Comparison of ENCODE assay signal across 1 cellular context in the genomic region with DNA sequence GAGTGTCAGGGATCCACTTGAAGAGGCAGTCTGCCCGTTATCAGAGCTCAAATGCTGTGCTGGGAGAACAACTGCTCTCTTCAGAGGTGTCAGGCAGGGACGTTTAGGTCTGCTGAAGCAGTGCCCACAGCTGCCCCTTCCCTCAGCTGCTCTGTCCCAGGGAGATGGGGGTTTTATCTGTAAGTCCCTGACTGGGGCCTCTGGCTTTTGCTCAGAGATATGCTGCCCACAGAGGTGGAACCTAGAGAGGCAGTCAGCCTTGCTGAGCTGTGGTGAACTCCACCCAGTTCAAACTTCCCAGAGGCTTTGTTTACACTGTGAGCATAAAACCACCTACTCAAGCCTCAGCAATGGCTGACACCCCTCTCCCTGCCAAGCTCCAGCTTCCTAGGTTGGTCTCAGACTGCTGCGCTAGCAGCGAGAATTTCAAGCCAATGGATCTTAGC.
TF ChIP-seq lines count a peak whose summit lies in the region.

No MANE protein-coding gene starts in this region.

TF ChIP-seq in K562, 482 proteins besides CTCF, POLR2A, EP300 and RAD21 (continued from another document and continues in another):
- TF ChIP-seq, protein P1, sequence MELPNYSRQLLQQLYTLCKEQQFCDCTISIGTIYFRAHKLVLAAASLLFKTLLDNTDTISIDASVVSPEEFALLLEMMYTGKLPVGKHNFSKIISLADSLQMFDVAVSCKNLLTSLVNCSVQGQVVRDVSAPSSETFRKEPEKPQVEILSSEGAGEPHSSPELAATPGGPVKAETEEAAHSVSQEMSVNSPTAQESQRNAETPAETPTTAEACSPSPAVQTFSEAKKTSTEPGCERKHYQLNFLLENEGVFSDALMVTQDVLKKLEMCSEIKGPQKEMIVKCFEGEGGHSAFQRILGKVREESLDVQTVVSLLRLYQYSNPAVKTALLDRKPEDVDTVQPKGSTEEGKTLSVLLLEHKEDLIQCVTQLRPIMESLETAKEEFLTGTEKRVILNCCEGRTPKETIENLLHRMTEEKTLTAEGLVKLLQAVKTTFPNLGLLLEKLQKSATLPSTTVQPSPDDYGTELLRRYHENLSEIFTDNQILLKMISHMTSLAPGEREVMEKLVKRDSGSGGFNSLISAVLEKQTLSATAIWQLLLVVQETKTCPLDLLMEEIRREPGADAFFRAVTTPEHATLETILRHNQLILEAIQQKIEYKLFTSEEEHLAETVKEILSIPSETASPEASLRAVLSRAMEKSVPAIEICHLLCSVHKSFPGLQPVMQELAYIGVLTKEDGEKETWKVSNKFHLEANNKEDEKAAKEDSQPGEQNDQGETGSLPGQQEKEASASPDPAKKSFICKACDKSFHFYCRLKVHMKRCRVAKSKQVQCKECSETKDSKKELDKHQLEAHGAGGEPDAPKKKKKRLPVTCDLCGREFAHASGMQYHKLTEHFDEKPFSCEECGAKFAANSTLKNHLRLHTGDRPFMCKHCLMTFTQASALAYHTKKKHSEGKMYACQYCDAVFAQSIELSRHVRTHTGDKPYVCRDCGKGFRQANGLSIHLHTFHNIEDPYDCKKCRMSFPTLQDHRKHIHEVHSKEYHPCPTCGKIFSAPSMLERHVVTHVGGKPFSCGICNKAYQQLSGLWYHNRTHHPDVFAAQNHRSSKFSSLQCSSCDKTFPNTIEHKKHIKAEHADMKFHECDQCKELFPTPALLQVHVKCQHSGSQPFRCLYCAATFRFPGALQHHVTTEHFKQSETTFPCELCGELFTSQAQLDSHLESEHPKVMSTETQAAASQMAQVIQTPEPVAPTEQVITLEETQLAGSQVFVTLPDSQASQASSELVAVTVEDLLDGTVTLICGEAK (IDR thresholded peaks at IDR 0.05), result no peak
- TF ChIP-seq, protein P1 (CRISPR knock-in tag; IDR thresholded peaks at IDR 0.05), result no peak
- TF ChIP-seq ILF3 (IDR thresholded peaks at IDR 0.05; ENCODE audit: borderline replicate concordance) (no peak), RB1 (IDR thresholded peaks at IDR 0.05; ENCODE audit: low read depth) (no peak), NCOA1 (IDR thresholded peaks at IDR 0.05; ENCODE audit: low read depth) (no peak; the same call in 1 of the 2 replicates), ZNF124 (CRISPR knock-in tag; IDR thresholded peaks at IDR 0.05) (no peak), MCM7 (IDR thresholded peaks at IDR 0.05) (no peak), ETS2 (tag; IDR thresholded peaks at IDR 0.05; ENCODE audit: borderline replicate concordance, poor library complexity, severe bottlenecking) (no peak), THRAP3 (IDR thresholded peaks at IDR 0.05; ENCODE audit: borderline replicate concordance) (no peak), ZNF175 (CRISPR knock-in tag; IDR thresholded peaks at IDR 0.05; ENCODE audit: low read depth) (0 out of 2 replicates have a peak, but pooled peaks have one; percentile 33), XRCC5 (IDR thresholded peaks at IDR 0.05; ENCODE audit: low read depth, low read length) (no peak), ZNF561 (CRISPR knock-in tag; conservative IDR thresholded peaks at IDR 0.05) (0 out of 2 replicates have a peak, but pooled peaks have one; percentile 54), ATF1 (CRISPR knock-in tag; IDR thresholded peaks at IDR 0.05) (no peak), ATF1 (tag; IDR thresholded peaks at IDR 0.05) (no peak), ZNF165 (CRISPR knock-in tag; IDR thresholded peaks at IDR 0.05; ENCODE audit: borderline replicate concordance) (no peak), HDGF (IDR thresholded peaks at IDR 0.05) (no peak), ZNF436 (CRISPR knock-in tag; IDR thresholded peaks at IDR 0.05) (no peak), MAFF (IDR thresholded peaks at IDR 0.05; ENCODE audit: low read length) (no peak), L3MBTL2 (IDR thresholded peaks at IDR 0.05) (no peak), HDAC8 (tag; IDR thresholded peaks at IDR 0.05) (no peak), CHCHD3 (CRISPR knock-in tag; IDR thresholded peaks at IDR 0.05) (no peak), MXI1 (IDR thresholded peaks at IDR 0.05; ENCODE audit: low read depth, low read length) (no peak), E2F3 (CRISPR knock-in tag; IDR thresholded peaks at IDR 0.05) (no peak), ZBTB8A (IDR thresholded peaks at IDR 0.05; ENCODE audit: partially characterized antibody) (no peak), FOXK1 (CRISPR knock-in tag; IDR thresholded peaks at IDR 0.05; ENCODE audit: borderline replicate concordance) (no peak), GABPB2 (CRISPR knock-in tag; conservative IDR thresholded peaks at IDR 0.05) (no peak), SRSF7 (optimal IDR thresholded peaks at IDR 0.05; ENCODE audit: low read depth, low read length) (no peak), JUND (IDR thresholded peaks at IDR 0.05; ENCODE audit: borderline replicate concordance, low read depth, low read length) (no peak), JUND (tag; IDR thresholded peaks at IDR 0.05; ENCODE audit: borderline replicate concordance, low read depth, low read length) (peak; percentile 36; the same call in 1 of the 3 replicates), HCFC1 (IDR thresholded peaks at IDR 0.05; ENCODE audit: low read depth, low read length) (no peak)
- TF ChIP-seq, protein P2, sequence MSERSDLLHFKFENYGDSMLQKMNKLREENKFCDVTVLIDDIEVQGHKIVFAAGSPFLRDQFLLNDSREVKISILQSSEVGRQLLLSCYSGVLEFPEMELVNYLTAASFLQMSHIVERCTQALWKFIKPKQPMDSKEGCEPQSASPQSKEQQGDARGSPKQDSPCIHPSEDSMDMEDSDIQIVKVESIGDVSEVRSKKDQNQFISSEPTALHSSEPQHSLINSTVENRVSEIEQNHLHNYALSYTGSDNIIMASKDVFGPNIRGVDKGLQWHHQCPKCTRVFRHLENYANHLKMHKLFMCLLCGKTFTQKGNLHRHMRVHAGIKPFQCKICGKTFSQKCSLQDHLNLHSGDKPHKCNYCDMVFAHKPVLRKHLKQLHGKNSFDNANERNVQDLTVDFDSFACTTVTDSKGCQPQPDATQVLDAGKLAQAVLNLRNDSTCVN (CRISPR knock-in tag; IDR thresholded peaks at IDR 0.05), result no peak
- TF ChIP-seq, protein P3, sequence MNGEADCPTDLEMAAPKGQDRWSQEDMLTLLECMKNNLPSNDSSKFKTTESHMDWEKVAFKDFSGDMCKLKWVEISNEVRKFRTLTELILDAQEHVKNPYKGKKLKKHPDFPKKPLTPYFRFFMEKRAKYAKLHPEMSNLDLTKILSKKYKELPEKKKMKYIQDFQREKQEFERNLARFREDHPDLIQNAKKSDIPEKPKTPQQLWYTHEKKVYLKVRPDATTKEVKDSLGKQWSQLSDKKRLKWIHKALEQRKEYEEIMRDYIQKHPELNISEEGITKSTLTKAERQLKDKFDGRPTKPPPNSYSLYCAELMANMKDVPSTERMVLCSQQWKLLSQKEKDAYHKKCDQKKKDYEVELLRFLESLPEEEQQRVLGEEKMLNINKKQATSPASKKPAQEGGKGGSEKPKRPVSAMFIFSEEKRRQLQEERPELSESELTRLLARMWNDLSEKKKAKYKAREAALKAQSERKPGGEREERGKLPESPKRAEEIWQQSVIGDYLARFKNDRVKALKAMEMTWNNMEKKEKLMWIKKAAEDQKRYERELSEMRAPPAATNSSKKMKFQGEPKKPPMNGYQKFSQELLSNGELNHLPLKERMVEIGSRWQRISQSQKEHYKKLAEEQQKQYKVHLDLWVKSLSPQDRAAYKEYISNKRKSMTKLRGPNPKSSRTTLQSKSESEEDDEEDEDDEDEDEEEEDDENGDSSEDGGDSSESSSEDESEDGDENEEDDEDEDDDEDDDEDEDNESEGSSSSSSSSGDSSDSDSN (IDR thresholded peaks at IDR 0.05; ENCODE audit: borderline replicate concordance in 1 of 2, low read depth in 2 of 2, low read length in 2 of 2), result no peak
- TF ChIP-seq, protein P4, sequence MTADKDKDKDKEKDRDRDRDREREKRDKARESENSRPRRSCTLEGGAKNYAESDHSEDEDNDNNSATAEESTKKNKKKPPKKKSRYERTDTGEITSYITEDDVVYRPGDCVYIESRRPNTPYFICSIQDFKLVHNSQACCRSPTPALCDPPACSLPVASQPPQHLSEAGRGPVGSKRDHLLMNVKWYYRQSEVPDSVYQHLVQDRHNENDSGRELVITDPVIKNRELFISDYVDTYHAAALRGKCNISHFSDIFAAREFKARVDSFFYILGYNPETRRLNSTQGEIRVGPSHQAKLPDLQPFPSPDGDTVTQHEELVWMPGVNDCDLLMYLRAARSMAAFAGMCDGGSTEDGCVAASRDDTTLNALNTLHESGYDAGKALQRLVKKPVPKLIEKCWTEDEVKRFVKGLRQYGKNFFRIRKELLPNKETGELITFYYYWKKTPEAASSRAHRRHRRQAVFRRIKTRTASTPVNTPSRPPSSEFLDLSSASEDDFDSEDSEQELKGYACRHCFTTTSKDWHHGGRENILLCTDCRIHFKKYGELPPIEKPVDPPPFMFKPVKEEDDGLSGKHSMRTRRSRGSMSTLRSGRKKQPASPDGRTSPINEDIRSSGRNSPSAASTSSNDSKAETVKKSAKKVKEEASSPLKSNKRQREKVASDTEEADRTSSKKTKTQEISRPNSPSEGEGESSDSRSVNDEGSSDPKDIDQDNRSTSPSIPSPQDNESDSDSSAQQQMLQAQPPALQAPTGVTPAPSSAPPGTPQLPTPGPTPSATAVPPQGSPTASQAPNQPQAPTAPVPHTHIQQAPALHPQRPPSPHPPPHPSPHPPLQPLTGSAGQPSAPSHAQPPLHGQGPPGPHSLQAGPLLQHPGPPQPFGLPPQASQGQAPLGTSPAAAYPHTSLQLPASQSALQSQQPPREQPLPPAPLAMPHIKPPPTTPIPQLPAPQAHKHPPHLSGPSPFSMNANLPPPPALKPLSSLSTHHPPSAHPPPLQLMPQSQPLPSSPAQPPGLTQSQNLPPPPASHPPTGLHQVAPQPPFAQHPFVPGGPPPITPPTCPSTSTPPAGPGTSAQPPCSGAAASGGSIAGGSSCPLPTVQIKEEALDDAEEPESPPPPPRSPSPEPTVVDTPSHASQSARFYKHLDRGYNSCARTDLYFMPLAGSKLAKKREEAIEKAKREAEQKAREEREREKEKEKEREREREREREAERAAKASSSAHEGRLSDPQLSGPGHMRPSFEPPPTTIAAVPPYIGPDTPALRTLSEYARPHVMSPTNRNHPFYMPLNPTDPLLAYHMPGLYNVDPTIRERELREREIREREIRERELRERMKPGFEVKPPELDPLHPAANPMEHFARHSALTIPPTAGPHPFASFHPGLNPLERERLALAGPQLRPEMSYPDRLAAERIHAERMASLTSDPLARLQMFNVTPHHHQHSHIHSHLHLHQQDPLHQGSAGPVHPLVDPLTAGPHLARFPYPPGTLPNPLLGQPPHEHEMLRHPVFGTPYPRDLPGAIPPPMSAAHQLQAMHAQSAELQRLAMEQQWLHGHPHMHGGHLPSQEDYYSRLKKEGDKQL (CRISPR knock-in tag; IDR thresholded peaks at IDR 0.05; ENCODE audit: borderline replicate concordance), result no peak
- TF ChIP-seq, protein P5, sequence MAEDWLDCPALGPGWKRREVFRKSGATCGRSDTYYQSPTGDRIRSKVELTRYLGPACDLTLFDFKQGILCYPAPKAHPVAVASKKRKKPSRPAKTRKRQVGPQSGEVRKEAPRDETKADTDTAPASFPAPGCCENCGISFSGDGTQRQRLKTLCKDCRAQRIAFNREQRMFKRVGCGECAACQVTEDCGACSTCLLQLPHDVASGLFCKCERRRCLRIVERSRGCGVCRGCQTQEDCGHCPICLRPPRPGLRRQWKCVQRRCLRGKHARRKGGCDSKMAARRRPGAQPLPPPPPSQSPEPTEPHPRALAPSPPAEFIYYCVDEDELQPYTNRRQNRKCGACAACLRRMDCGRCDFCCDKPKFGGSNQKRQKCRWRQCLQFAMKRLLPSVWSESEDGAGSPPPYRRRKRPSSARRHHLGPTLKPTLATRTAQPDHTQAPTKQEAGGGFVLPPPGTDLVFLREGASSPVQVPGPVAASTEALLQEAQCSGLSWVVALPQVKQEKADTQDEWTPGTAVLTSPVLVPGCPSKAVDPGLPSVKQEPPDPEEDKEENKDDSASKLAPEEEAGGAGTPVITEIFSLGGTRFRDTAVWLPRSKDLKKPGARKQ (CRISPR knock-in tag; IDR thresholded peaks at IDR 0.05), result no peak
- TF ChIP-seq, protein P6, sequence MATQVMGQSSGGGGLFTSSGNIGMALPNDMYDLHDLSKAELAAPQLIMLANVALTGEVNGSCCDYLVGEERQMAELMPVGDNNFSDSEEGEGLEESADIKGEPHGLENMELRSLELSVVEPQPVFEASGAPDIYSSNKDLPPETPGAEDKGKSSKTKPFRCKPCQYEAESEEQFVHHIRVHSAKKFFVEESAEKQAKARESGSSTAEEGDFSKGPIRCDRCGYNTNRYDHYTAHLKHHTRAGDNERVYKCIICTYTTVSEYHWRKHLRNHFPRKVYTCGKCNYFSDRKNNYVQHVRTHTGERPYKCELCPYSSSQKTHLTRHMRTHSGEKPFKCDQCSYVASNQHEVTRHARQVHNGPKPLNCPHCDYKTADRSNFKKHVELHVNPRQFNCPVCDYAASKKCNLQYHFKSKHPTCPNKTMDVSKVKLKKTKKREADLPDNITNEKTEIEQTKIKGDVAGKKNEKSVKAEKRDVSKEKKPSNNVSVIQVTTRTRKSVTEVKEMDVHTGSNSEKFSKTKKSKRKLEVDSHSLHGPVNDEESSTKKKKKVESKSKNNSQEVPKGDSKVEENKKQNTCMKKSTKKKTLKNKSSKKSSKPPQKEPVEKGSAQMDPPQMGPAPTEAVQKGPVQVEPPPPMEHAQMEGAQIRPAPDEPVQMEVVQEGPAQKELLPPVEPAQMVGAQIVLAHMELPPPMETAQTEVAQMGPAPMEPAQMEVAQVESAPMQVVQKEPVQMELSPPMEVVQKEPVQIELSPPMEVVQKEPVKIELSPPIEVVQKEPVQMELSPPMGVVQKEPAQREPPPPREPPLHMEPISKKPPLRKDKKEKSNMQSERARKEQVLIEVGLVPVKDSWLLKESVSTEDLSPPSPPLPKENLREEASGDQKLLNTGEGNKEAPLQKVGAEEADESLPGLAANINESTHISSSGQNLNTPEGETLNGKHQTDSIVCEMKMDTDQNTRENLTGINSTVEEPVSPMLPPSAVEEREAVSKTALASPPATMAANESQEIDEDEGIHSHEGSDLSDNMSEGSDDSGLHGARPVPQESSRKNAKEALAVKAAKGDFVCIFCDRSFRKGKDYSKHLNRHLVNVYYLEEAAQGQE (CRISPR knock-in tag; IDR thresholded peaks at IDR 0.05; ENCODE audit: low read depth), result peak; percentile 58; the same call in 1 of the 2 replicates
